ENCODE assay signal across 7 cellular contexts in the genomic region with DNA sequence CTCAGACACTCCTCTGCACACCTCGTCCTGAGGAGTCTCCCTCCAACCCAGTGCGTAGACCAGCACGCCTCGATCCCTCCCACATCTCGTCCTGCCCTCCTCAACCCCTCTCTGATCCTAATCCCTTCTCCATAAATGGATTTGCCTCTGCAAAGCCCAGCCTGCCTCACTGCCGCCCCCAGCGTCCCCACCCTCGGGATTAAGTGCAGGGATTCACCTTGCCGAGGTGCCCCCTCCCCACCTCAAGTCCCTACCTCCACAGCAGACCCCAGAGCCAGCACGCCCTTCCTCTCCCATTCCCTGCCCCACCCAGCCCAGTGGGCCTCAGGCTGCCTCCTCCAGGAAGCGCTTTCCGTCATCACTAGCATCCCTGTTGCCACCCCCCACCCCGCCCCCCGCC. TPM values are rescaled to one million over a fixed set of nuclear protein-coding genes. Genes with fewer than 3 reads are reported as not detected.
DNase-seq lines count a peak whose midpoint lies in the region; ATAC-seq and TF ChIP-seq lines count a peak whose summit lies in the region.
"Had no signal": no experiment of that assay in that cellular context is flagged by ENCODE, and none has a peak within 500 bp of the region (broad histone marks: within the 10 kb centered on the region; RNA-seq: fewer than 3 reads in every experiment).

No MANE protein-coding gene starts in this region.

- dilution Hi-C loops in mammary epithelial cell (cut with HindIII; ENCODE audit: low sequenced_read_pairs): no loop called here

- 33% methylated on average over 7 of the region's 14 CpGs for whole genome bisulfite sequencing in mammary epithelial cell (ENCODE audit: low coverage, missing lambda C conversion rate)

- TF ChIP-seq CTCF in mammary epithelial cell (conservative IDR thresholded peaks at IDR 0.05 in 1 of 2, IDR thresholded peaks at IDR 0.05 in 1 of 2; ENCODE audit: extremely low read depth in 1 of 2, insufficient read depth in 1 of 2, low read depth in 1 of 2, low read length in 2 of 2): no peak

- H3K27me3 ChIP-seq in mammary epithelial cell (ENCODE audit: insufficient read depth, low read length) (no peaks in the 10 kb centered on the region), skeletal muscle satellite cell (ENCODE audit: control insufficient read depth, insufficient read depth, low read length) (no peaks in the 10 kb centered on the region)
- H3K27me3 ChIP-seq: neutrophil had no signal

- H3K9ac ChIP-seq in mammary epithelial cell (ENCODE audit: insufficient read depth, low read length) (no peak overlapping the region), skeletal muscle satellite cell (ENCODE audit: low read depth, low read length) (no peak overlapping the region)

- H3K4me1 ChIP-seq in mammary epithelial cell (ENCODE audit: insufficient read depth, low read length) (peaks cover 68% of the 10 kb centered on the region), skeletal muscle satellite cell (ENCODE audit: control insufficient read depth, insufficient read depth, low read length) (peaks cover 66% of the 10 kb centered on the region)

- H3K36me3 ChIP-seq in mammary epithelial cell (ENCODE audit: insufficient read depth, low read length): no peaks in the 10 kb centered on the region
- H3K36me3 ChIP-seq in skeletal muscle satellite cell (ENCODE audit: insufficient read depth, low read length): no peaks in the 10 kb centered on the region

- peaks cover 86% of the 10 kb centered on the region for H3K79me2 ChIP-seq in mammary epithelial cell (ENCODE audit: insufficient read depth, low read length)

- peak overlapping the region; percentile 96 for H3K4me2 ChIP-seq in mammary epithelial cell (ENCODE audit: insufficient read depth, low read depth, low read length)
- H3K4me2 ChIP-seq in skeletal muscle satellite cell (ENCODE audit: low read length): peak overlapping the region; percentile 94

- in situ Hi-C loops in mammary epithelial cell (cut with MboI; ENCODE audit: low sequenced_read_pairs in 2 of 2): no loop called here

- CTCF ChIA-PET in mammary epithelial cell (lab: Charles Lee; ENCODE audit: low non-redundant PET): no interaction called here

- H4K20me1 ChIP-seq in mammary epithelial cell (ENCODE audit: insufficient read depth, low read length): peaks cover 7% of the 10 kb centered on the region

- ATAC-seq in HG02852 (IDR thresholded peaks at IDR 0.05; ENCODE audit: unreplicated experiment): no peak

- H3K27ac ChIP-seq in mammary epithelial cell (ENCODE audit: insufficient read depth, low read depth, low read length): no peak overlapping the region

- intact Hi-C loops in mammary epithelial cell (cut with micrococcal nuclease): no loop called here

- BruUV-seq in mammary epithelial cell (replicated peaks; lab: Mats Ljungman, UMichigan): no TSS peak

- H2AFZ ChIP-seq in mammary epithelial cell (ENCODE audit: low read depth, low read length): no peak overlapping the region

- no peaks in the 10 kb centered on the region for H3K9me3 ChIP-seq in mammary epithelial cell (replicated peaks; ENCODE audit: insufficient read depth, low read length)
- H3K9me3 ChIP-seq in skeletal muscle satellite cell (replicated peaks; ENCODE audit: low read length): no peaks in the 10 kb centered on the region
- H3K9me3 ChIP-seq: neutrophil had no signal

- peak; percentile 58 for DNase-seq in DMS 273 (lab: John Stamatoyannopoulos, UW; ENCODE audit: unreplicated experiment)
- no peak for DNase-seq in DMS 273 treated with DMSO at 0.1 percent for 48 hours (lab: John Stamatoyannopoulos, UW)
- DNase-seq in mammary epithelial cell: no peak
- no peak for DNase-seq in inferior parietal cortex (ENCODE audit: extremely low spot score)

- H3K4me3 ChIP-seq in mammary epithelial cell (replicated peaks in 1 of 3; ENCODE audit: insufficient read depth in 1 of 3, low read depth in 2 of 3, low read length in 3 of 3) (peak overlapping the region in 1 of 3 experiments; percentile 1), skeletal muscle satellite cell (ENCODE audit: low read length) (no peak overlapping the region)

RNA-seq across cellular contexts. Expression of a gene that starts 4.1 kb away (rescaled TPM):
- total RNA-seq in mammary epithelial cell: 10 to 100 TPM; 13.7 to 56.2 TPM
- polyA plus RNA-seq in mammary epithelial cell: 11.9 TPM
- polyA minus RNA-seq in mammary epithelial cell: 11.0 TPM
- total RNA-seq in skeletal muscle satellite cell (2012; rRNA removed): 12.9 and 13.2 TPM in 2 replicates

RNA-seq across cellular contexts. Expression of a gene that starts 11.0 kb away (rescaled TPM):
- total RNA-seq in mammary epithelial cell: 10 to 100 TPM; 11.3 to 41.0 TPM
- polyA plus RNA-seq in mammary epithelial cell: 22.4 TPM
- 29.8 TPM for polyA minus RNA-seq in mammary epithelial cell
- 10.7 and 13.7 TPM in 2 replicates for total RNA-seq in skeletal muscle satellite cell (2012; rRNA removed)

RNA-seq across cellular contexts. Expression of a gene that starts 26.0 kb away (rescaled TPM):
- total RNA-seq in mammary epithelial cell: 10 to 100 TPM; 46.2 to 61.5 TPM
- 56.8 TPM for polyA plus RNA-seq in mammary epithelial cell
- polyA minus RNA-seq in mammary epithelial cell: 7.2 TPM
- 61.8 and 64.4 TPM in 2 replicates for total RNA-seq in skeletal muscle satellite cell (2012; rRNA removed)

RNA-seq across cellular contexts. Expression of a gene that starts 45.9 kb away (rescaled TPM):
- 1 to 10 TPM; 3.5 to 7.3 TPM for total RNA-seq in mammary epithelial cell
- 1.7 TPM for polyA plus RNA-seq in mammary epithelial cell
- polyA minus RNA-seq in mammary epithelial cell: not detected
- 3.3 and 3.5 TPM in 2 replicates for total RNA-seq in skeletal muscle satellite cell (2012; rRNA removed)

RNA-seq across cellular contexts. Expression of a gene that starts 45.9 kb away (rescaled TPM):
- total RNA-seq in mammary epithelial cell: 10 to 100 TPM; 70.2 to 76.5 TPM
- 31.7 TPM for polyA plus RNA-seq in mammary epithelial cell
- 38.7 TPM for polyA minus RNA-seq in mammary epithelial cell
- 45.2 and 65.9 TPM in 2 replicates for total RNA-seq in skeletal muscle satellite cell (2012; rRNA removed)
